14 cellular contexts compared by ENCODE assay signal in the genomic region with DNA sequence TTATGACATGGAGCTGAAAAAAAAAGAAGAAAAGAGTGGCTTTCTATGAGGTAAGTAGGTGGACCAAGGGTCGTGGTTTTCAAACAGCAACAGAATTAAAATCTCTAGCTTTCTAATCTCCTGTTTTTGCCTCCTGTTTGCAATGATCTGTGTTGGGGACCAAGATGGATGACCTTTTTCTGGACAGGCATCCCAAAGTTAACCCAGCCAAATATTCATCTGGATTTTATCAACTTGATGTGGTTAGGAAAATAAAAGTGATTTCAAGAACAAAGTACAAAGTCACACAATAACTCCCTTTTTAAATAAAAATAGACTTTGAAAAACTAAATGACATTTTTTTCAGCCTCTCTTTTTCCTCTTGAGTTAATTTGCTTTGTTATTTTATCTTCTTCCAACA.
"Had no signal": no experiment of that assay in that cellular context is flagged by ENCODE, and none has a peak within 500 bp of the region (broad histone marks: within the 10 kb centered on the region; RNA-seq: fewer than 3 reads in every experiment).

No MANE protein-coding gene starts in this region.

- H3K4me2 ChIP-seq: hepatocyte had no signal

- H3K79me2 ChIP-seq: hepatocyte had no signal

- H3K4me1 ChIP-seq: ascending aorta had no signal

- H3K9me3 ChIP-seq: ascending aorta had no signal

- H3K27me3 ChIP-seq: ascending aorta, hepatocyte had no signal

- H3K36me3 ChIP-seq: ascending aorta had no signal

- DNase-seq: activated CD4-positive, alpha-beta T cell treated with anti-CD3 and anti-CD28 coated beads for 48 hours; activated CD4-positive, CD25-positive, alpha-beta regulatory T cell; activated CD8-positive, alpha-beta T cell treated with anti-CD3 and anti-CD28 coated beads for 36 hours; activated naive CD4-positive, alpha-beta T cell treated with anti-CD3 and anti-CD28 coated beads, Interleukin-2, amount 50 U/mL, for 16 hours; activated T-cell treated with anti-CD3 and anti-CD28 coated beads, Interleukin-2, amount 50 U/mL, for 24 hours; cerebellar nuclear complex; cortex of kidney; midbrain; stimulated activated naive B cell treated with anti-CD40 and anti-IgM and Interleukin-4, amounts not matched to agents 10 μg/mL and 1 μg/mL and 100 μg/mL, for 72 hours; T-helper 1 cell; T-helper 9 cell had no signal

- H3K4me3 ChIP-seq: ascending aorta, hepatocyte, lung had no signal

- ATAC-seq: activated CD8-positive, alpha-beta T cell treated with anti-CD3 and anti-CD28 coated beads for 36 hours; stimulated activated naive B cell treated with anti-CD40 and anti-IgM and Interleukin-4, amounts not matched to agents 10 μg/mL and 1 μg/mL and 100 μg/mL, for 72 hours had no signal

- H3K27ac ChIP-seq: ascending aorta, hepatocyte had no signal

- H2AFZ ChIP-seq: hepatocyte had no signal
